Comparison of ENCODE assay signal across 8 cellular contexts in the genomic region with DNA sequence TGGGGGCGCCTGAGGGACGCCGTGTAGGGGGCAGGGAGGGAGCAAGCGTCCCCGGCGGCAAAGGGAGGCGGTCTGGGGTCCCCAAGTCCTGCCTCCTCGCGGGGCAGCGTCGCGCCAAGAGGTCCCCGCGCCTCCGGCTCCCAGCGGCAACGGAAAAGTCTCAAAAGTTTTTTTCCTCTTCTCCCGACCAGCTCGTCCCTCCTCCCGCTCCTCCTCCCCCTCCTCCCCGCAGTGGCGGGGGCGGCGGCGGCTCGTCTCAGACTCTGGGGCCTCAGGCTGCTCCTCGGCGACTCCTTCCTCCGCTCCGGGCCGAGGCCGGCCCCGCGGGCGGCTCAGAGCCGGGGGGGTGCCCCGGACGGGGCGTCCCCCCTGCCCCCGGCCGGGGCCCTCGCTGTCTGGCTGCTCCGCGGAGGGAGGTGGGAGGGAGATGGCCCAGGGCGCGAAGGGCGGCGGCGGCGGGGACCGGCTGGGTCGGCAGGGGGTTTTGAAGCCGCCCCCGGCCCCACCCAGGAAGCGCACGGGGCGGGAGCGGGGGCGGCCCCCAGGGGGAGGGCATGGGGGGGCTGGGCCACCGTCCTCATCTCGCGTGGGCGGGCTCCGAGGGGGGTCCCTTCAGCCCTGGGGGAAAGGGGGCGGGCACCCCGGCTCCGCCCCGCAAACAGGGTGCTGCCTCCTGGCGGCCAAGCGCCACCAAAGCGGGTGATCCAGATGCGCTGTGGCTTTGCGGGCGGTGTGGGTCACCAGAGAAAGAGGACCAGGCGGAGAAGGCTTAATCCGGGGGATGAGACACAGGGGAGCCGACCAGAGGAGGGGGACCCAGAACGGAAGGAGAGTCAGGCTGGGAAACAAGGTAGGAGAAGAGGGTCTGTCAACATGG. TPM values are rescaled to one million over a fixed set of nuclear protein-coding genes. Genes with fewer than 3 reads are reported as not detected.
DNase-seq lines count a peak whose midpoint lies in the region; ATAC-seq and TF ChIP-seq lines count a peak whose summit lies in the region.

A gene (minus strand): TSS at position 457 of the 877 bp plus-strand sequence. CDS start 878 bp downstream, outside the sequence.

- H3K4me3 ChIP-seq in OCI-LY7 (ENCODE audit: low read depth, low read length, poor library complexity, severe bottlenecking) (peak within 1 kb of the TSS; percentile 77), epithelial cell of esophagus (ENCODE audit: low read length) (peak within 1 kb of the TSS; percentile 75)

- peaks cover 42% of the 10 kb centered on the region; the same call in 1 of the 2 replicates for H3K79me2 ChIP-seq in OCI-LY7 (ENCODE audit: insufficient read depth, low read depth, low read length)

- CTCF ChIA-PET in OCI-LY7 (lab: Charles Lee; ENCODE audit: unreplicated experiment): interaction anchor here (1.2 kb wide), 1 partner anchor 10 kb away, joined by 4 read pairs; no protein-coding TSS in a partner anchor

- H3K27ac ChIP-seq in OCI-LY7 (ENCODE audit: low read depth, low read length, poor library complexity, severe bottlenecking): peak within 1 kb of the TSS; percentile 54

- H3K4me1 ChIP-seq in OCI-LY7 (ENCODE audit: insufficient read depth, low read length, poor library complexity, severe bottlenecking): peaks cover 21% of the 10 kb centered on the region

- no peaks in the 10 kb centered on the region for H3K9me2 ChIP-seq in OCI-LY7 (ENCODE audit: insufficient read depth, low read length)

- peaks cover 22% of the 10 kb centered on the region for H3K36me3 ChIP-seq in OCI-LY7 (ENCODE audit: insufficient read depth, low read length)

- POLR2A ChIA-PET in OCI-LY7 (lab: Charles Lee): interaction anchor here (1.3 to 1.7 kb wide), 2 partner anchors 9 to 27 kb away, joined by 4 to 5 read pairs; no protein-coding TSS in a partner anchor

- peak within 1 kb of the TSS; percentile 22; the same call in 1 of the 2 replicates for H2AFZ ChIP-seq in OCI-LY7 (ENCODE audit: low read length)

- H3K9me3 ChIP-seq in OCI-LY7 (ENCODE audit: low read length): no peaks in the 10 kb centered on the region

- DNase-seq in NCI-H345 (lab: John Stamatoyannopoulos, UW) (peak; percentile 32), NCI-H345 treated with DMSO at 0.1 percent for 48 hours (lab: John Stamatoyannopoulos, UW; ENCODE audit: unreplicated experiment) (no peak), OCI-LY7 (ENCODE audit: low spot score) (peak; percentile 93), activated T-cell treated with anti-CD3 and anti-CD28 coated beads for 1 hour (ENCODE audit: low read depth) (peak; percentile 92), epithelial cell of esophagus (ENCODE audit: low read depth) (peak; percentile 82), mucosa of gallbladder (ENCODE audit: low spot score) (peak; percentile 85)
- DNase-seq in stimulated activated CD8-positive, alpha-beta memory T cell treated with anti-CD3 and anti-CD28 coated beads, Interleukin-2, amount 100 ng/mL, for 48 hours (ENCODE audit: low read depth in 2 of 2): peak; percentile 82 to 89

- intact Hi-C loops in OCI-LY7 (cut with micrococcal nuclease; ENCODE audit: unreplicated experiment): loop anchor here (2.0 kb wide), 2 partner anchors 43 to 91 kb away; a partner anchor contains a TSS

- TF ChIP-seq CTCF in OCI-LY7 (conservative IDR thresholded peaks at IDR 0.05; ENCODE audit: low read length): peak; percentile 85
- TF ChIP-seq CTCF in epithelial cell of esophagus (IDR thresholded peaks at IDR 0.05; ENCODE audit: insufficient read depth, low read depth, low read length, missing control alignments): peak; percentile 80

- H3K4me2 ChIP-seq in OCI-LY7 (ENCODE audit: low read length): peak within 1 kb of the TSS; percentile 78

- peak; percentile 43 for ATAC-seq in HG03135 (IDR thresholded peaks at IDR 0.05; ENCODE audit: unreplicated experiment)

- TSS peak; percentile 98 for BruUV-seq in OCI-LY7 (replicated peaks; lab: Mats Ljungman, UMichigan)

- peaks cover 4% of the 10 kb centered on the region for H4K20me1 ChIP-seq in OCI-LY7 (ENCODE audit: insufficient read depth, low read length)

RNA-seq across cellular contexts. Expression of the gene that starts here (rescaled TPM):
- 10.9 and 15.5 TPM in 2 replicates for total RNA-seq in OCI-LY7 (2014; rRNA removed; shearing (Covaris generic))
- 69.9 and 88.8 TPM in 2 replicates for total RNA-seq in OCI-LY7 (2022)
- total RNA-seq in mucosa of gallbladder: 47.1 TPM
